8 cellular contexts compared by ENCODE assay signal in the genomic region with DNA sequence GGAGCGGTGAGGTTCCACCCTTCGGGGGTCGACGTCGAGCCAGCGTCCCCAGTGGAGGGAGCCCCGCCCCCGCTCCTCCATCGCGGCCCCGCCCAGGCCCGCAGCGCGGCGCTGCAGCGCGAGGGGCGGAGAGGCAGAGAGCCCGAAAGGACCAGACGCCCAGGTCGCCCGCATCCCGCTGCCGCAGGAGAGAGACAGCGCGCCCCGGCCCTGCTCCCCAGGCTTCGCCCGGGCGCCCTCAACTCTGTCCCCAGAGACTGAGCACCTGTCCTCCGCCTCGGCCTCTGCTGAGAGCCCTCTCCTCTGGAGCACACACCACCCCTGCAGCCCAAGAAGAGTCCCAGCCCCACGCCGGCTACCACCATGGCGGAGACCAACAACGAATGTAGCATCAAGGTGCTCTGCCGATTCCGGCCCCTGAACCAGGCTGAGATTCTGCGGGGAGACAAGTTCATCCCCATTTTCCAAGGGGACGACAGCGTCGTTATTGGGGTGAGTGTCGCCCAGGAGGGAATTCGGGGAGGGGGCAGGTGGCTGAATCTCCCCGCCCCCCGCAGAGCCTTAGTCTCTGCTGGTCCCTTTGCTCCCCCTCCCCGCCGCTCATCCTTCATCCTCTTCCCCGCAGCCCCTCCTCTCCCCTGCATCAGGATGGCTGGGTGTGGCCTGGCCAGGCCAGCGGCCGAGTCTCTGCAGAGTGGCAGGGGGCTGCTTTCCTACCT.
DNase-seq lines count a peak whose midpoint lies in the region; ATAC-seq lines count a peak whose summit lies in the region.

TSS of gene KIF5A (plus strand) at position 136 of the 719 bp plus-strand sequence. CDS start at position 364, 228 bp downstream.

- no peak for ATAC-seq in HG02970 (IDR thresholded peaks at IDR 0.05; ENCODE audit: low FRiP score, unreplicated experiment)

- H3K79me2 ChIP-seq in ACC112 (ENCODE audit: control insufficient read depth, insufficient read depth, low read length, unreplicated experiment) = peaks cover 19% of the 10 kb centered on the region

- no peak within 1 kb of the TSS for H3K9ac ChIP-seq in SK-N-MC (ENCODE audit: insufficient read length)

- H3K4me1 ChIP-seq in ACC112 (ENCODE audit: control insufficient read depth, insufficient read depth, low read length, unreplicated experiment) = peaks cover 25% of the 10 kb centered on the region

- DNase-seq in GM19240 (ENCODE audit: insufficient read length, low spot score) = peak; percentile 29
- DNase-seq in SK-N-MC (ENCODE audit: low read depth, low spot score) = no peak
- peak in 44 of 56 donors; percentile 3 to 72 (median 38) for DNase-seq in amygdala (lab: John Stamatoyannopoulos, UW)
- peak; percentile 76 for DNase-seq in stimulated activated CD4-positive, alpha-beta T cell treated with anti-CD3 and anti-CD28 coated beads, Interleukin-15, amount 100 ng/mL, for 24 hours
- no peak for DNase-seq in kidney glomerular epithelial cell (lab: John Stamatoyannopoulos, UW)

- H2AFZ ChIP-seq in ACC112 (ENCODE audit: low read length, unreplicated experiment) = peak within 1 kb of the TSS; percentile 72

- H3K9me3 ChIP-seq in SK-N-MC (ENCODE audit: low read depth, low read length) = no peaks in the 10 kb centered on the region
- no peaks in the 10 kb centered on the region for H3K9me3 ChIP-seq in iPS-18c (ENCODE audit: control insufficient read depth, insufficient read depth, low read length)

- H3K27ac ChIP-seq in ACC112 (ENCODE audit: low read depth, low read length) (no peak within 1 kb of the TSS), SK-N-MC (no peak within 1 kb of the TSS)

- H3K27me3 ChIP-seq in ACC112 (ENCODE audit: insufficient read depth, low read length) = peaks cover 8% of the 10 kb centered on the region; the same call in 1 of the 2 replicates

- H3K36me3 ChIP-seq in ACC112 (ENCODE audit: insufficient read depth, low read length) (no peaks in the 10 kb centered on the region), SK-N-MC (ENCODE audit: insufficient read depth, low read length) (peaks cover 3% of the 10 kb centered on the region; the same call in 1 of the 2 replicates)

- peak within 1 kb of the TSS; percentile 78 for H3K4me3 ChIP-seq in ACC112 (ENCODE audit: low read depth, low read length)
- H3K4me3 ChIP-seq in SK-N-MC = peak within 1 kb of the TSS; percentile 68
- peak within 1 kb of the TSS; percentile 85 for H3K4me3 ChIP-seq in iPS-18c (ENCODE audit: insufficient read depth, low read depth, low read length)

Comparison
In these comparisons a context has a peak if more than half of its experiments do, and no peak if none do; other contexts are left out.
1. DNase-seq: peak in GM19240 (single experiment), amygdala (44 of 56) and stimulated activated CD4-positive, alpha-beta T cell treated with anti-CD3 and anti-CD28 coated beads, Interleukin-15, amount 100 ng/mL, for 24 hours (single experiment); none in SK-N-MC (single experiment) and kidney glomerular epithelial cell (single experiment).
2. Peak in every context shown above with its lines, with median percentiles within 50 percentile points of each other: H3K4me3 ChIP-seq.